ENCODE assay signal across 18 cellular contexts in genomic region chr1:7760245-7760644, GRCh38.
"Had no signal": no experiment of that assay in that cellular context is flagged by ENCODE, and none has a peak within 500 bp of the region (broad histone marks: within the 10 kb centered on the region; RNA-seq: fewer than 3 reads in every experiment).

No MANE protein-coding gene starts in this region.

- FAIRE-seq: endometrium had no signal

- ATAC-seq: natural killer cell had no signal

- H3K9me3 ChIP-seq: esophagus squamous epithelium had no signal

- H3K4me3 ChIP-seq: esophagus squamous epithelium, skin epidermis had no signal

- DNase-seq: activated CD4-positive, alpha-beta T cell treated with anti-CD3 and anti-CD28 coated beads, Interleukin-2, amount 10 ng/mL, durations not matched to agents 7 days and 5 days; activated CD4-positive, CD25-positive, alpha-beta regulatory T cell; activated CD8-positive, alpha-beta memory T cell treated with anti-CD3 and anti-CD28 coated beads for 24 hours; activated naive CD8-positive, alpha-beta T cell treated with anti-CD3 and anti-CD28 coated beads for 36 hours; amygdala; esophagus squamous epithelium; mesendoderm; natural killer cell; nucleus accumbens; posterior cingulate gyrus; retina; stimulated activated CD4-positive, alpha-beta T cell treated with anti-CD3 and anti-CD28 coated beads, Interleukin-4, amount 100 ng/mL, for 24 hours; stimulated activated naive CD4-positive, alpha-beta T cell; substantia nigra; T-helper 2 cell; trophoblast cell had no signal

- H3K4me1 ChIP-seq: esophagus squamous epithelium had no signal

- H3K27me3 ChIP-seq: esophagus squamous epithelium had no signal

- H3K36me3 ChIP-seq: esophagus squamous epithelium had no signal
